7 cellular contexts compared by ENCODE assay signal in genomic region chr9:128420060-128420650, GRCh38. TPM values are rescaled to one million over a fixed set of nuclear protein-coding genes. Genes with fewer than 3 reads are reported as not detected.
DNase-seq lines count a peak whose midpoint lies in the region; ATAC-seq and TF ChIP-seq lines count a peak whose summit lies in the region.

No MANE protein-coding gene starts in this region.

- no peaks in the 10 kb centered on the region for H3K9me3 Mint-ChIP-seq in chondrocyte (ENCODE audit: low read depth)

- peak; percentile 73 for ATAC-seq in HG02678 (IDR thresholded peaks at IDR 0.05; ENCODE audit: unreplicated experiment)

- peak overlapping the region; percentile 32 for H3K27ac Mint-ChIP-seq in chondrocyte (ENCODE audit: unreplicated experiment)

- peaks cover 13% of the 10 kb centered on the region for H3K27me3 Mint-ChIP-seq in chondrocyte (ENCODE audit: low read depth)

- DNase-seq in GM13976 (ENCODE audit: low spot score) (peak; percentile 95), NCI-H1930 (lab: John Stamatoyannopoulos, UW) (peak; percentile 55 to 83), chondrocyte (ENCODE audit: low spot score) (no peak), left kidney (ENCODE audit: low read depth, low spot score) (peak; percentile 93)
- DNase-seq in activated CD4-positive, alpha-beta T cell treated with anti-CD3 and anti-CD28 coated beads for 1 hour: peak; percentile 44
- peak; percentile 48 for DNase-seq in stimulated activated CD4-positive, alpha-beta T cell treated with anti-CD3 and anti-CD28 coated beads, Interleukin-2, amount 100 ng/mL, for 4 hours (ENCODE audit: low read depth)

- H3K4me1 Mint-ChIP-seq in chondrocyte (ENCODE audit: low read depth): peaks cover 27% of the 10 kb centered on the region

- TF ChIP-seq CTCF in GM13976 (IDR thresholded peaks at IDR 0.05; ENCODE audit: borderline replicate concordance, control extremely low read depth, extremely low read depth, insufficient read depth, missing control alignments): peak; percentile 92
- TF ChIP-seq CTCF in chondrocyte (IDR thresholded peaks at IDR 0.05): peak; percentile 93

- in situ Hi-C loops in GM13976 (cut with MboI; ENCODE audit: low sequenced_read_pairs, unreplicated experiment): no loop called here

- H3K4me3 Mint-ChIP-seq in chondrocyte (ENCODE audit: unreplicated experiment): peak overlapping the region; percentile 66

- H3K36me3 Mint-ChIP-seq in chondrocyte (ENCODE audit: low read depth): peaks cover 3% of the 10 kb centered on the region

RNA-seq across cellular contexts. Expression of gene CERCAM, which starts 0.5 kb away (rescaled TPM):
- total RNA-seq in chondrocyte: 217 to 282 TPM (median 280 TPM) in 3 replicates

RNA-seq across cellular contexts. Expression of gene ODF2, which starts 35.7 kb away (rescaled TPM):
- 25.6 to 34.1 TPM (median 28.7 TPM) in 3 replicates for total RNA-seq in chondrocyte

RNA-seq across cellular contexts. Expression of gene URM1, which starts 49.0 kb away (rescaled TPM):
- total RNA-seq in chondrocyte: 50.5 to 60.6 TPM (median 57.6 TPM) in 3 replicates
